In genomic region chr1:62111084-62111483, GRCh38 we compare ENCODE assay signal across 23 cellular contexts.
DNase-seq lines count a peak whose midpoint lies in the region; ATAC-seq and TF ChIP-seq lines count a peak whose summit lies in the region.
"Had no signal": no experiment of that assay in that cellular context is flagged by ENCODE, and none has a peak within 500 bp of the region (broad histone marks: within the 10 kb centered on the region; RNA-seq: fewer than 3 reads in every experiment).

No MANE protein-coding gene starts in this region.

- H3K9me3 ChIP-seq in H9 (ENCODE audit: control insufficient read depth, low read depth, low read length) = no peaks in the 10 kb centered on the region
- H3K9me3 ChIP-seq: gastroesophageal sphincter, right atrium auricular region, stomach, tibial nerve had no signal

- H2BK120ac ChIP-seq in H9 (ENCODE audit: low read depth, low read length, poor library complexity, severe bottlenecking) = no peak overlapping the region

- no peaks in the 10 kb centered on the region for H3K27me3 ChIP-seq in H9 (ENCODE audit: insufficient read depth, low read length)
- H3K27me3 ChIP-seq: gastroesophageal sphincter, right atrium auricular region, stomach, tibial nerve had no signal

- H2BK20ac ChIP-seq in H9 (ENCODE audit: low read depth, low read length, poor library complexity, severe bottlenecking) = no peak overlapping the region

- H3K9me3 Mint-ChIP-seq in H9 (no peaks in the 10 kb centered on the region), progenitor cell of endocrine pancreas (ENCODE audit: low read depth) (no peaks in the 10 kb centered on the region)
- H3K9me3 Mint-ChIP-seq in activated T-cell treated with anti-CD3 and anti-CD28 coated beads, Interleukin-2, amount 50 U/mL, for 72 hours = no peaks in the 10 kb centered on the region
- H3K9me3 Mint-ChIP-seq: activated naive CD4-positive, alpha-beta T cell treated with anti-CD3 and anti-CD28 coated beads, Interleukin-2, amount 50 U/mL, for 24 hours; memory B cell had no signal

- no CpG with 5 or more reads among the region's 1 CpG for WGBS in H9 (ENCODE audit: extremely low coverage, insufficient read length, low lambda C conversion rate)

- no peak overlapping the region for H2AK5ac ChIP-seq in H9 (ENCODE audit: insufficient read length, low read length)

- TF ChIP-seq CTCF in C4-2B (conservative IDR thresholded peaks at IDR 0.05) (peak; percentile 24), H9 (conservative IDR thresholded peaks at IDR 0.05) (peak; percentile 25; the same call in 1 of the 3 replicates), progenitor cell of endocrine pancreas (IDR thresholded peaks at IDR 0.05; ENCODE audit: unreplicated experiment) (no peak)

- no peak overlapping the region for H4K8ac ChIP-seq in H9 (replicated peaks; ENCODE audit: insufficient read length, low read depth, low read length)

- no peaks in the 10 kb centered on the region for H3K4me1 ChIP-seq in H9 (ENCODE audit: insufficient read depth, low read length)
- H3K4me1 ChIP-seq: gastroesophageal sphincter, right atrium auricular region, stomach had no signal

- no peak overlapping the region for H3K4ac ChIP-seq in H9 (ENCODE audit: low read depth, low read length)

- no peaks in the 10 kb centered on the region for H3K79me2 ChIP-seq in H9 (ENCODE audit: insufficient read depth, low read length)

- no peak overlapping the region for H3K56ac ChIP-seq in H9 (ENCODE audit: insufficient read length, low read depth, low read length)

- no peak overlapping the region for H3T11ph ChIP-seq in H9 (ENCODE audit: low read length)

- H3K23ac ChIP-seq in H9 (ENCODE audit: insufficient read length, low read depth, low read length) = no peak overlapping the region

- no peak overlapping the region for H3K18ac ChIP-seq in H9 (ENCODE audit: insufficient read length, low read depth, low read length)

- H4K91ac ChIP-seq in H9 (ENCODE audit: insufficient read length, low read depth, low read length) = no peak overlapping the region

- H3K36me3 Mint-ChIP-seq in H9 (ENCODE audit: insufficient read depth in 1 of 3, low read depth in 3 of 3) (peaks cover 0 to 5% (median 2%) of the 10 kb centered on the region in 3 experiments; a peak in 3 of 7 replicates), progenitor cell of endocrine pancreas (ENCODE audit: insufficient read depth) (peaks cover 12% of the 10 kb centered on the region)
- H3K36me3 Mint-ChIP-seq in activated T-cell treated with anti-CD3 and anti-CD28 coated beads, Interleukin-2, amount 50 U/mL, for 72 hours (ENCODE audit: insufficient read depth in 2 of 2) = no peaks in the 10 kb centered on the region

- H3K27me3 Mint-ChIP-seq in H9 (ENCODE audit: low read depth) = no peaks in the 10 kb centered on the region
- no peaks in the 10 kb centered on the region for H3K27me3 Mint-ChIP-seq in progenitor cell of endocrine pancreas
- H3K27me3 Mint-ChIP-seq in activated T-cell treated with anti-CD3 and anti-CD28 coated beads, Interleukin-2, amount 50 U/mL, for 72 hours (ENCODE audit: low read depth) = no peaks in the 10 kb centered on the region
- H3K27me3 Mint-ChIP-seq: activated naive CD4-positive, alpha-beta T cell treated with anti-CD3 and anti-CD28 coated beads, Interleukin-2, amount 50 U/mL, for 24 hours; memory B cell had no signal

- H3K4me1 Mint-ChIP-seq in H9 = no peaks in the 10 kb centered on the region
- H3K4me1 Mint-ChIP-seq in progenitor cell of endocrine pancreas (ENCODE audit: low read depth) = no peaks in the 10 kb centered on the region
- H3K4me1 Mint-ChIP-seq in activated T-cell treated with anti-CD3 and anti-CD28 coated beads, Interleukin-2, amount 50 U/mL, for 72 hours (ENCODE audit: low read depth) = no peaks in the 10 kb centered on the region
- H3K4me1 Mint-ChIP-seq: activated naive CD4-positive, alpha-beta T cell treated with anti-CD3 and anti-CD28 coated beads, Interleukin-2, amount 50 U/mL, for 24 hours; memory B cell had no signal

- no peaks in the 10 kb centered on the region for H3K79me1 ChIP-seq in H9 (ENCODE audit: insufficient read depth, low read depth, low read length, poor library complexity, severe bottlenecking)

- H4K20me1 ChIP-seq in H9 (ENCODE audit: control insufficient read depth, insufficient read depth, insufficient read length) = no peaks in the 10 kb centered on the region

- no peak overlapping the region for H2AFZ ChIP-seq in H9 (ENCODE audit: low read length)

- DNase-seq in H9 (no peak), cerebellum (ENCODE audit: low spot score) (peak; percentile 41), left kidney (ENCODE audit: low read depth, low spot score) (peak; percentile 12), progenitor cell of endocrine pancreas (ENCODE audit: low spot score, unreplicated experiment) (no peak), AG20443 (ENCODE audit: low spot score) (no peak)
- no peak for DNase-seq in activated T-cell treated with anti-CD3 and anti-CD28 coated beads, Interleukin-2, amount 50 U/mL, for 72 hours
- DNase-seq: activated CD4-positive, alpha-beta T cell treated with anti-CD3 and anti-CD28 coated beads for 48 hours; AML-193; anterior cingulate cortex; DMS79 treated with DMSO at 0.1 percent for 48 hours; islet precursor cell; NCI-H1105 treated with DMSO at 0.1 percent for 48 hours; NCI-H526 treated with DMSO at 0.1 percent for 48 hours; Right ventricle myocardium superior; stomach had no signal

- H3K14ac ChIP-seq in H9 (ENCODE audit: insufficient read depth, low read length) = no peak overlapping the region

- H3K27ac Mint-ChIP-seq in H9 (no peak overlapping the region), progenitor cell of endocrine pancreas (no peak overlapping the region)
- no peak overlapping the region for H3K27ac Mint-ChIP-seq in activated T-cell treated with anti-CD3 and anti-CD28 coated beads, Interleukin-2, amount 50 U/mL, for 72 hours
- H3K27ac Mint-ChIP-seq: activated naive CD4-positive, alpha-beta T cell treated with anti-CD3 and anti-CD28 coated beads, Interleukin-2, amount 50 U/mL, for 24 hours; memory B cell had no signal

- H3K9ac ChIP-seq in H9 (ENCODE audit: extremely low read depth, insufficient read length, low read length) = no peak overlapping the region

- H3K27ac ChIP-seq in C4-2B (no peak overlapping the region), H9 (ENCODE audit: insufficient read length, low read depth, low read length) (no peak overlapping the region)
- H3K27ac ChIP-seq: gastroesophageal sphincter, HL-60, stomach had no signal

- H4K5ac ChIP-seq in H9 (ENCODE audit: insufficient read length, low read depth, low read length) = no peak overlapping the region

- H3K4me2 ChIP-seq in H9 (ENCODE audit: insufficient read depth, insufficient read length, low read length) = no peak overlapping the region

- no peak overlapping the region for H2BK5ac ChIP-seq in H9 (ENCODE audit: insufficient read length, low read length)

- no peak overlapping the region for H2BK12ac ChIP-seq in H9 (ENCODE audit: insufficient read length, low read depth, low read length)

- no peak overlapping the region for H2BK15ac ChIP-seq in H9 (ENCODE audit: low read depth, low read length)

- no peak for ATAC-seq in HG03442 (IDR thresholded peaks at IDR 0.05; ENCODE audit: unreplicated experiment)
- no peak for ATAC-seq in activated T-cell treated with anti-CD3 and anti-CD28 coated beads, Interleukin-2, amount 50 U/mL, for 72 hours (replicated peaks in 1 of 2)
- ATAC-seq: gastroesophageal sphincter had no signal

- H3K4me3 Mint-ChIP-seq in H9 (no peak overlapping the region), progenitor cell of endocrine pancreas (ENCODE audit: low read depth) (no peak overlapping the region)
- H3K4me3 Mint-ChIP-seq in activated T-cell treated with anti-CD3 and anti-CD28 coated beads, Interleukin-2, amount 50 U/mL, for 72 hours = no peak overlapping the region
- H3K4me3 Mint-ChIP-seq: activated naive CD4-positive, alpha-beta T cell treated with anti-CD3 and anti-CD28 coated beads, Interleukin-2, amount 50 U/mL, for 24 hours; memory B cell had no signal

- no peaks in the 10 kb centered on the region for H3K23me2 ChIP-seq in H9 (ENCODE audit: insufficient read length, low read depth, low read length, poor library complexity, severe bottlenecking)

Comparison
In these comparisons a context has a peak if more than half of its experiments do, and no peak if none do; other contexts are left out.
1. DNase-seq: peak in cerebellum (single experiment) and left kidney (single experiment); none in H9 (single experiment), progenitor cell of endocrine pancreas (single experiment), AG20443 (single experiment) and activated T-cell treated with anti-CD3 and anti-CD28 coated beads, Interleukin-2, amount 50 U/mL, for 72 hours (0 of 2).